ENCODE assay signal across 18 cellular contexts in genomic region chr11:1861435-1862411, GRCh38. TPM values are rescaled to one million over a fixed set of nuclear protein-coding genes. Genes with fewer than 3 reads are reported as not detected.
DNase-seq lines count a peak whose midpoint lies in the region; ATAC-seq, FAIRE-seq and TF ChIP-seq lines count a peak whose summit lies in the region.
"Had no signal": no experiment of that assay in that cellular context is flagged by ENCODE, and none has a peak within 500 bp of the region (broad histone marks: within the 10 kb centered on the region; RNA-seq: fewer than 3 reads in every experiment).

No MANE protein-coding gene starts in this region.

- H3K4me2 ChIP-seq in GM12878 (ENCODE audit: control insufficient read depth, insufficient read depth), result no peak overlapping the region

- RAD21 ChIA-PET in GM12878 (lab: Charles Lee; ENCODE audit: unreplicated experiment), result no interaction called here

- no peak for FAIRE-seq in GM12891 (lab: Jason Lieb, UNC)
- FAIRE-seq in GM12878 (lab: Jason Lieb, UNC), result peak; percentile 56
- no peak for FAIRE-seq in small intestine (lab: Jason Lieb, UNC)
- FAIRE-seq: D721Med, G401.6, GM19239 had no signal

- H3K9me3 Mint-ChIP-seq in naive thymus-derived CD4-positive, alpha-beta T cell, result no peaks in the 10 kb centered on the region
- H3K9me3 Mint-ChIP-seq: CD4-positive, alpha-beta T cell had no signal

- POLR2A ChIA-PET in GM12878 (lab: Charles Lee), result no interaction called here
- POLR2A ChIA-PET in naive thymus-derived CD4-positive, alpha-beta T cell (lab: Charles Lee), result no interaction called here

- H4K20me1 ChIP-seq in GM12878 (ENCODE audit: control insufficient read depth, insufficient read depth), result peaks cover 18% of the 10 kb centered on the region

- no peak for TF ChIP-seq RAD21 in GM12878 (IDR thresholded peaks at IDR 0.05; ENCODE audit: insufficient read depth, low read depth, low read length)

- H3K27ac ChIP-seq in GM12878 (ENCODE audit: control insufficient read depth, insufficient read depth), result no peak overlapping the region
- H3K27ac ChIP-seq in naive thymus-derived CD4-positive, alpha-beta T cell (ENCODE audit: low read depth, low read length), result peak overlapping the region; percentile 31
- H3K27ac ChIP-seq in small intestine (ENCODE audit: low read depth in 1 of 2, low read length in 1 of 2), result no peak overlapping the region
- peak overlapping the region in 1 of 2 donors; percentile 94 for H3K27ac ChIP-seq in tibial artery

- no peak for TF ChIP-seq EP300 in GM12878 (IDR thresholded peaks at IDR 0.05; ENCODE audit: borderline replicate concordance in 1 of 2, control insufficient read depth in 1 of 2, low read depth in 2 of 2, low read length in 2 of 2)

- 94% methylated on average over 4 of the region's 4 CpGs for WGBS in GM12878 (ENCODE audit: insufficient coverage, insufficient replicate concordance, low lambda C conversion rate, missing lambda C conversion rate)
- 88 to 93% (median 88%) methylated on average over 4 of the region's 4 CpGs for WGBS in small intestine, 3 donors

- H3K27me3 ChIP-seq in GM12878 (replicated peaks in 1 of 2; ENCODE audit: control insufficient read depth in 2 of 2, insufficient read depth in 2 of 2, low read length in 1 of 2) (no peaks in the 10 kb centered on the region), small intestine (ENCODE audit: control insufficient read depth in 2 of 2, insufficient read depth in 2 of 2, low read length in 2 of 2) (no peaks in the 10 kb centered on the region), tibial artery (no peaks in the 10 kb centered on the region)
- H3K27me3 ChIP-seq in naive thymus-derived CD4-positive, alpha-beta T cell (ENCODE audit: control insufficient read depth in 2 of 2, insufficient read depth in 2 of 2, low read length in 2 of 2), result no peaks in the 10 kb centered on the region
- H3K27me3 ChIP-seq: BE2C had no signal

- CTCF ChIA-PET in GM12878 (lab: Yijun Ruan, JAX), result no interaction called here
- CTCF ChIA-PET in naive thymus-derived CD4-positive, alpha-beta T cell (lab: Charles Lee), result no interaction called here

- no peak for ATAC-seq in GM12878
- no peak for ATAC-seq in naive thymus-derived CD4-positive, alpha-beta T cell

- SMC1A ChIA-PET in GM12878 (lab: Charles Lee; ENCODE audit: uncharacterized antibody, unreplicated experiment), result no interaction called here

- H3K9ac ChIP-seq in GM12878 (ENCODE audit: control insufficient read depth, insufficient read depth, low read length), result no peak overlapping the region

- H3K36me3 ChIP-seq in GM12878 (ENCODE audit: control insufficient read depth in 2 of 2, insufficient read depth in 2 of 2, low read length in 1 of 2) (peaks cover 3 to 9% of the 10 kb centered on the region in 2 experiments; a peak in 3 of 4 replicates), small intestine (ENCODE audit: control insufficient read depth in 2 of 2, insufficient read depth in 2 of 2, low read length in 2 of 2) (no peaks in the 10 kb centered on the region), tibial artery (no peaks in the 10 kb centered on the region)
- H3K36me3 ChIP-seq in naive thymus-derived CD4-positive, alpha-beta T cell (ENCODE audit: control insufficient read depth in 2 of 3, insufficient read depth in 3 of 3, low read length in 3 of 3), result peaks cover 0 to 48% (median 0%) of the 10 kb centered on the region in 3 experiments
- H3K36me3 ChIP-seq: BE2C, HAP-1 had no signal

- peaks cover 0 to 38% (median 15%) of the 10 kb centered on the region in 7 donors for H3K4me1 Mint-ChIP-seq in naive thymus-derived CD4-positive, alpha-beta T cell

- no peaks in the 10 kb centered on the region for H3K9me3 ChIP-seq in GM12878 (replicated peaks; ENCODE audit: control insufficient read depth, insufficient read depth, low read length)
- no peaks in the 10 kb centered on the region for H3K9me3 ChIP-seq in naive thymus-derived CD4-positive, alpha-beta T cell (ENCODE audit: control insufficient read depth in 2 of 3, low read length in 3 of 3)
- H3K9me3 ChIP-seq in small intestine (ENCODE audit: control insufficient read depth, low read depth), result no peaks in the 10 kb centered on the region
- H3K9me3 ChIP-seq in tibial artery, result no peaks in the 10 kb centered on the region
- H3K9me3 ChIP-seq: BE2C, Caco-2, HAP-1 had no signal

- TF ChIP-seq CTCF in GM12878 (IDR thresholded peaks at IDR 0.05 in 2 of 3, conservative IDR thresholded peaks at IDR 0.05 in 1 of 3; ENCODE audit: control insufficient read depth in 2 of 3, extremely low read depth in 1 of 3, insufficient read depth in 1 of 3, low read depth in 3 of 3, low read length in 3 of 3) (no peak), tibial artery (IDR thresholded peaks at IDR 0.05) (no peak)

- DNase-seq in GM12891 (ENCODE audit: insufficient read length, low spot score), result no peak
- no peak for DNase-seq in GM12878 (ENCODE audit: low read depth, low spot score)
- DNase-seq in naive thymus-derived CD4-positive, alpha-beta T cell, result no peak
- DNase-seq in small intestine, result no peak
- no peak for DNase-seq in SHP77 (lab: John Stamatoyannopoulos, UW)
- DNase-seq in tibial artery, result no peak
- DNase-seq: ACHN; BE2C; C1 segment of cervical spinal cord; Caco-2; CD4-positive, alpha-beta T cell had no signal

- no peak overlapping the region for H3K4me3 Mint-ChIP-seq in naive thymus-derived CD4-positive, alpha-beta T cell
- H3K4me3 Mint-ChIP-seq: CD4-positive, alpha-beta T cell had no signal

- intact Hi-C loops in GM12878 (cut with micrococcal nuclease; ENCODE audit: unreplicated experiment) (no loop called here), tibial artery (cut with DNase I; ENCODE audit: low total_unique reads) (no loop called here)
- intact Hi-C loops in naive thymus-derived CD4-positive, alpha-beta T cell (cut with micrococcal nuclease), result no loop called here

- no peaks in the 10 kb centered on the region for H3K27me3 Mint-ChIP-seq in naive thymus-derived CD4-positive, alpha-beta T cell
- H3K27me3 Mint-ChIP-seq: CD4-positive, alpha-beta T cell had no signal

- in situ Hi-C loops in GM12878 (cut with MboI), result no loop called here

- peaks cover 0 to 4% (median 0%) of the 10 kb centered on the region in 5 donors for H3K36me3 Mint-ChIP-seq in naive thymus-derived CD4-positive, alpha-beta T cell

- H2AFZ ChIP-seq in GM12878 (ENCODE audit: control insufficient read depth, low read depth, low read length), result no peak overlapping the region

- TSS peak; percentile 31 for BruUV-seq in GM12878 (replicated peaks; lab: Mats Ljungman, UMichigan)

- peaks cover 62% of the 10 kb centered on the region for H3K79me2 ChIP-seq in GM12878 (ENCODE audit: control insufficient read depth, insufficient read depth, low read length)

- H3K4me3 ChIP-seq in GM12878 (no peak overlapping the region), small intestine (ENCODE audit: low read depth in 1 of 2, low read length in 2 of 2) (no peak overlapping the region), tibial artery (no peak overlapping the region)
- no peak overlapping the region for H3K4me3 ChIP-seq in naive thymus-derived CD4-positive, alpha-beta T cell (ENCODE audit: low read length)
- H3K4me3 ChIP-seq: HAP-1 had no signal

- peaks cover 10% of the 10 kb centered on the region for H3K4me1 ChIP-seq in GM12878 (ENCODE audit: control insufficient read depth, insufficient read depth, low read length)
- H3K4me1 ChIP-seq in naive thymus-derived CD4-positive, alpha-beta T cell (ENCODE audit: control insufficient read depth in 2 of 2, insufficient read depth in 2 of 2, low read length in 2 of 2), result peaks cover 25 to 28% of the 10 kb centered on the region in 2 donors
- no peaks in the 10 kb centered on the region for H3K4me1 ChIP-seq in small intestine (ENCODE audit: control insufficient read depth in 2 of 2, insufficient read depth in 1 of 2, low read depth in 1 of 2, low read length in 1 of 2)
- H3K4me1 ChIP-seq in tibial artery, result peaks cover 0 to 40% (median 35%) of the 10 kb centered on the region in 4 donors
- H3K4me1 ChIP-seq: HAP-1 had no signal

- TF ChIP-seq POLR2A in GM12891 (IDR thresholded peaks at IDR 0.05; ENCODE audit: low read depth, low read length) (peak; percentile 76), GM12878 (IDR thresholded peaks at IDR 0.05; ENCODE audit: low read depth, low read length) (no peak)

- no peak overlapping the region for H3K27ac Mint-ChIP-seq in naive thymus-derived CD4-positive, alpha-beta T cell
- H3K27ac Mint-ChIP-seq: CD4-positive, alpha-beta T cell had no signal

RNA-seq across cellular contexts. Expression of gene LSP1, which starts 8.8 kb away (rescaled TPM):
- polyA plus RNA-seq in GM12891 (2012; ENCODE audit: low read depth, missing spikeins), result 602 TPM
- total RNA-seq in GM12878 (2013; cell fraction: nucleolus; rRNA removed), result 108 and 116 TPM in 2 replicates
- total RNA-seq in GM12878 (2014; rRNA removed) (374 and 409 TPM in 2 replicates), GM12878 (2014; rRNA removed; fragmentation: Illumina TruSeq; extraction: Trizol) (152 and 171 TPM in 2 replicates), GM12878 (2021) (478 and 488 TPM in 2 replicates)
- polyA plus RNA-seq in GM12878 (2011; ENCODE audit: low read depth), result 194 TPM
- polyA plus RNA-seq in GM12878 (2011; rRNA removed) (156 and 283 TPM in 2 replicates), GM12878 (2014; fragmentation: Illumina TruSeq; extraction: Trizol) (109 and 328 TPM in 2 replicates), GM12878 (2014; fragmentation: Nextera tagmentation; extraction: Ambion mirVana) (10 to 100 TPM; 19.2 to 34.2 TPM), GM12878 (2014; rRNA removed) (411 and 535 TPM in 2 replicates), GM12878 (2016; fragmentation: Nextera tagmentation; extraction: Ambion mirVana) (100 to 1,000 TPM; 442 to 487 TPM), small intestine (10 to 100 TPM in 2 of 3 donors, 1 to 10 TPM in 1; 4.5 to 45.1 (median 27.1) TPM)
- 242 and 323 TPM in 2 replicates for polyA plus RNA-seq in GM12878 (2011; cell fraction: cytosol; rRNA removed)
- 182 and 199 TPM in 2 replicates for polyA plus RNA-seq in GM12878 (2011; cell fraction: nucleus; rRNA removed)
- 365 and 472 TPM in 2 replicates for polyA plus RNA-seq in GM12878 (2012)
- 57.7 and 106 TPM in 2 replicates for polyA minus RNA-seq in GM12878 (2011; rRNA and poly(A)+ RNA removed)
- 52.5 and 54.1 TPM in 2 replicates for polyA minus RNA-seq in GM12878 (2011; cell fraction: cytosol; rRNA and poly(A)+ RNA removed)
- polyA minus RNA-seq in GM12878 (2011; cell fraction: nucleus; rRNA and poly(A)+ RNA removed), result 14.3 and 28.3 TPM in 2 replicates
- total RNA-seq in naive thymus-derived CD4-positive, alpha-beta T cell, result 100 to 1,000 TPM; 248 to 578 (median 289) TPM
- polyA plus RNA-seq in naive thymus-derived CD4-positive, alpha-beta T cell, result 100 to 1,000 TPM; 295 to 394 TPM
- total RNA-seq: Caco-2 had no signal

RNA-seq across cellular contexts. Expression of gene TNNI2, which starts 22.9 kb away (rescaled TPM):
- 0.46 TPM for polyA plus RNA-seq in GM12891 (2012; ENCODE audit: low read depth, missing spikeins)
- not detected in 2 replicates for total RNA-seq in GM12878 (2013; cell fraction: nucleolus; rRNA removed)
- total RNA-seq in GM12878 (2014; rRNA removed) (0.76 and 0.79 TPM in 2 replicates), GM12878 (2014; rRNA removed; fragmentation: Illumina TruSeq; extraction: Trizol) (0.37 TPM in 1 of 2 replicates, not detected in the other), GM12878 (2021) (0.38 and 0.61 TPM in 2 replicates)
- polyA plus RNA-seq in GM12878 (2011; ENCODE audit: low read depth), result not detected
- polyA plus RNA-seq in GM12878 (2011; rRNA removed) (0.35 TPM in 1 of 2 replicates, not detected in the other), GM12878 (2014; fragmentation: Illumina TruSeq; extraction: Trizol) (not detected in 2 replicates), GM12878 (2014; fragmentation: Nextera tagmentation; extraction: Ambion mirVana) (under 1 TPM; 0.14 to 0.33 TPM), GM12878 (2014; rRNA removed) (0.37 and 0.56 TPM in 2 replicates), GM12878 (2016; fragmentation: Nextera tagmentation; extraction: Ambion mirVana) (not detected), small intestine (1 to 10 TPM in 2 of 3 donors, under 1 TPM in 1; 0.49 to 8.6 (median 7.8) TPM)
- 0.17 and 0.24 TPM in 2 replicates for polyA plus RNA-seq in GM12878 (2011; cell fraction: cytosol; rRNA removed)
- 0.57 and 0.87 TPM in 2 replicates for polyA plus RNA-seq in GM12878 (2011; cell fraction: nucleus; rRNA removed)
- polyA plus RNA-seq in GM12878 (2012), result 0.72 and 0.80 TPM in 2 replicates
- 1.1 TPM in 1 of 2 replicates, not detected in the other for polyA minus RNA-seq in GM12878 (2011; rRNA and poly(A)+ RNA removed)
- not detected in 2 replicates for polyA minus RNA-seq in GM12878 (2011; cell fraction: cytosol; rRNA and poly(A)+ RNA removed)
- not detected in 2 replicates for polyA minus RNA-seq in GM12878 (2011; cell fraction: nucleus; rRNA and poly(A)+ RNA removed)
- total RNA-seq in naive thymus-derived CD4-positive, alpha-beta T cell, result 1 to 10 TPM in 1 of 5 experiments, under 1 TPM in 1, not detected in 3; 0.61 to 8.8 TPM
- under 1 TPM in 1 of 2 donors, not detected in 1; 0.46 TPM for polyA plus RNA-seq in naive thymus-derived CD4-positive, alpha-beta T cell
- total RNA-seq: A172, H4 had no signal

RNA-seq across cellular contexts. Expression of gene SYT8, which starts 26.9 kb away (rescaled TPM):
- 0.60 TPM for polyA plus RNA-seq in GM12891 (2012; ENCODE audit: low read depth, missing spikeins)
- not detected in 2 replicates for total RNA-seq in GM12878 (2013; cell fraction: nucleolus; rRNA removed)
- total RNA-seq in GM12878 (2014; rRNA removed) (not detected in 2 replicates), GM12878 (2014; rRNA removed; fragmentation: Illumina TruSeq; extraction: Trizol) (not detected in 2 replicates), GM12878 (2021) (0.19 TPM in 1 of 2 replicates, not detected in the other)
- polyA plus RNA-seq in GM12878 (2011; ENCODE audit: low read depth), result 0.16 TPM
- polyA plus RNA-seq in GM12878 (2011; rRNA removed) (not detected in 2 replicates), GM12878 (2014; fragmentation: Illumina TruSeq; extraction: Trizol) (not detected in 2 replicates), GM12878 (2014; fragmentation: Nextera tagmentation; extraction: Ambion mirVana) (not detected), GM12878 (2014; rRNA removed) (0.44 TPM in 1 of 2 replicates, not detected in the other), GM12878 (2016; fragmentation: Nextera tagmentation; extraction: Ambion mirVana) (not detected), small intestine (10 to 100 TPM in 2 of 3 donors, 1 to 10 TPM in 1; 3.2 to 46.5 (median 45.1) TPM)
- 0.09 TPM in 1 of 2 replicates, not detected in the other for polyA plus RNA-seq in GM12878 (2011; cell fraction: cytosol; rRNA removed)
- 1.3 and 1.4 TPM in 2 replicates for polyA plus RNA-seq in GM12878 (2011; cell fraction: nucleus; rRNA removed)
- polyA plus RNA-seq in GM12878 (2012), result 0.16 and 0.46 TPM in 2 replicates
- polyA minus RNA-seq in GM12878 (2011; rRNA and poly(A)+ RNA removed), result not detected in 2 replicates
- polyA minus RNA-seq in GM12878 (2011; cell fraction: cytosol; rRNA and poly(A)+ RNA removed), result not detected in 2 replicates
- 0.19 TPM in 1 of 2 replicates, not detected in the other for polyA minus RNA-seq in GM12878 (2011; cell fraction: nucleus; rRNA and poly(A)+ RNA removed)
- not detected for total RNA-seq in naive thymus-derived CD4-positive, alpha-beta T cell
- polyA plus RNA-seq in naive thymus-derived CD4-positive, alpha-beta T cell, result not detected
- total RNA-seq: A172; CD4-positive, alpha-beta T cell; H4 had no signal

RNA-seq across cellular contexts. Expression of gene PRR33, which starts 30.0 kb away (rescaled TPM):
- 5.7 TPM for polyA plus RNA-seq in GM12891 (2012; ENCODE audit: low read depth, missing spikeins)
- not detected in 2 replicates for total RNA-seq in GM12878 (2013; cell fraction: nucleolus; rRNA removed)
- not detected in 2 replicates for total RNA-seq in GM12878 (2014; rRNA removed)
- total RNA-seq in GM12878 (2014; rRNA removed; fragmentation: Illumina TruSeq; extraction: Trizol), result not detected in 2 replicates
- not detected in 2 replicates for total RNA-seq in GM12878 (2021)
- polyA plus RNA-seq in GM12878 (2011; ENCODE audit: low read depth), result 3.0 TPM
- polyA plus RNA-seq in GM12878 (2011; rRNA removed), result not detected in 2 replicates
- 0.01 TPM in 1 of 2 replicates, not detected in the other for polyA plus RNA-seq in GM12878 (2011; cell fraction: cytosol; rRNA removed)
- polyA plus RNA-seq in GM12878 (2011; cell fraction: nucleus; rRNA removed), result not detected in 2 replicates
- 6.1 and 10.8 TPM in 2 replicates for polyA plus RNA-seq in GM12878 (2012)
- polyA plus RNA-seq in GM12878 (2014; fragmentation: Illumina TruSeq; extraction: Trizol), result not detected in 2 replicates
- under 1 TPM in 1 of 2 experiments, not detected in 1; 0.02 TPM for polyA plus RNA-seq in GM12878 (2014; fragmentation: Nextera tagmentation; extraction: Ambion mirVana)
- polyA plus RNA-seq in GM12878 (2014; rRNA removed), result 0.03 TPM in 2 replicates
- 1 to 10 TPM in 1 of 2 experiments, under 1 TPM in 1; 0.74 to 1.0 TPM for polyA plus RNA-seq in GM12878 (2016; fragmentation: Nextera tagmentation; extraction: Ambion mirVana)
- not detected in 2 replicates for polyA minus RNA-seq in GM12878 (2011; rRNA and poly(A)+ RNA removed)
- not detected in 2 replicates for polyA minus RNA-seq in GM12878 (2011; cell fraction: cytosol; rRNA and poly(A)+ RNA removed)
- not detected in 2 replicates for polyA minus RNA-seq in GM12878 (2011; cell fraction: nucleus; rRNA and poly(A)+ RNA removed)
- total RNA-seq in naive thymus-derived CD4-positive, alpha-beta T cell, result under 1 TPM in 2 of 5 experiments, not detected in 3; 0.07 to 0.10 TPM
- under 1 TPM in 1 of 2 donors, not detected in 1; 0.17 TPM for polyA plus RNA-seq in naive thymus-derived CD4-positive, alpha-beta T cell
- polyA plus RNA-seq in small intestine, result under 1 TPM in 1 of 3 donors, not detected in 2; 0.01 TPM
- total RNA-seq: A172; Caco-2; CD4-positive, alpha-beta T cell; H4; HT-29 had no signal

RNA-seq across cellular contexts. Expression of gene TNNT3, which starts 57.8 kb away (rescaled TPM):
- 1.5 TPM for polyA plus RNA-seq in GM12891 (2012; ENCODE audit: low read depth, missing spikeins)
- total RNA-seq in GM12878 (2013; cell fraction: nucleolus; rRNA removed), result 23.0 and 26.1 TPM in 2 replicates
- total RNA-seq in GM12878 (2014; rRNA removed), result not detected in 2 replicates
- not detected in 2 replicates for total RNA-seq in GM12878 (2014; rRNA removed; fragmentation: Illumina TruSeq; extraction: Trizol)
- total RNA-seq in GM12878 (2021), result not detected in 2 replicates
- 1.0 TPM for polyA plus RNA-seq in GM12878 (2011; ENCODE audit: low read depth)
- polyA plus RNA-seq in GM12878 (2011; rRNA removed), result 0.39 and 0.50 TPM in 2 replicates
- 0.24 and 0.27 TPM in 2 replicates for polyA plus RNA-seq in GM12878 (2011; cell fraction: cytosol; rRNA removed)
- 6.6 and 8.8 TPM in 2 replicates for polyA plus RNA-seq in GM12878 (2011; cell fraction: nucleus; rRNA removed)
- 2.7 and 2.9 TPM in 2 replicates for polyA plus RNA-seq in GM12878 (2012)
- polyA plus RNA-seq in GM12878 (2014; fragmentation: Illumina TruSeq; extraction: Trizol), result 0.40 TPM in 1 of 2 replicates, not detected in the other
- not detected for polyA plus RNA-seq in GM12878 (2014; fragmentation: Nextera tagmentation; extraction: Ambion mirVana)
- not detected in 2 replicates for polyA plus RNA-seq in GM12878 (2014; rRNA removed)
- polyA plus RNA-seq in GM12878 (2016; fragmentation: Nextera tagmentation; extraction: Ambion mirVana), result not detected
- 0.29 TPM in 1 of 2 replicates, not detected in the other for polyA minus RNA-seq in GM12878 (2011; rRNA and poly(A)+ RNA removed)
- not detected in 2 replicates for polyA minus RNA-seq in GM12878 (2011; cell fraction: cytosol; rRNA and poly(A)+ RNA removed)
- 0.38 and 0.60 TPM in 2 replicates for polyA minus RNA-seq in GM12878 (2011; cell fraction: nucleus; rRNA and poly(A)+ RNA removed)
- total RNA-seq in naive thymus-derived CD4-positive, alpha-beta T cell, result 10 to 100 TPM in 4 of 5 experiments, 1 to 10 TPM in 1; 9.8 to 37.1 (median 19.7) TPM
- under 1 TPM in 1 of 2 donors, not detected in 1; 0.31 TPM for polyA plus RNA-seq in naive thymus-derived CD4-positive, alpha-beta T cell
- polyA plus RNA-seq in small intestine, result 1 to 10 TPM in 2 of 3 donors, under 1 TPM in 1; 0.66 to 7.2 (median 1.6) TPM
- total RNA-seq: A172, H4, HT-29 had no signal
